In genomic region chr5:115246361-115246991, GRCh38 we compare ENCODE assay signal across 9 cellular contexts. TPM values are rescaled to one million over a fixed set of nuclear protein-coding genes. Genes with fewer than 3 reads are reported as not detected.
A peak's percentile ranks its signal among the peaks of the same experiment; 100 is the strongest.
DNase-seq lines count a peak whose midpoint lies in the region; ATAC-seq, FAIRE-seq and TF ChIP-seq lines count a peak whose summit lies in the region.
"Had no signal": no experiment of that assay in that cellular context is flagged by ENCODE, and none has a peak within 500 bp of the region (broad histone marks: within the 10 kb centered on the region; RNA-seq: fewer than 3 reads in every experiment).

No MANE protein-coding gene starts in this region.

- H3K4me3 Mint-ChIP-seq in mesothelial cell of epicardium = no peak overlapping the region

- FAIRE-seq in colon (lab: Jason Lieb, UNC) = peak; percentile 14

- H3K27me3 Mint-ChIP-seq in mesothelial cell of epicardium (ENCODE audit: low read depth) = no peaks in the 10 kb centered on the region

- no peaks in the 10 kb centered on the region for H3K9me3 ChIP-seq in BE2C

- H3K4me1 Mint-ChIP-seq in mesothelial cell of epicardium = peaks cover 4% of the 10 kb centered on the region

- H3K4me3 ChIP-seq in BE2C (ENCODE audit: low read depth, low read length) = no peak overlapping the region

- DNase-seq in BE2C = no peak
- DNase-seq in NCI-H82 treated with DMSO at 0.1 percent for 48 hours (lab: John Stamatoyannopoulos, UW; ENCODE audit: unreplicated experiment) = peak; percentile 8
- no peak for DNase-seq in mesothelial cell of epicardium (ENCODE audit: low spot score in 2 of 2, unreplicated experiment in 2 of 2)
- DNase-seq in activated naive CD4-positive, alpha-beta T cell treated with anti-CD3 and anti-CD28 coated beads, Interleukin-2, amount 50 U/mL, for 16 hours = no peak
- DNase-seq: left cardiac atrium had no signal

- H3K9me3 Mint-ChIP-seq in mesothelial cell of epicardium = no peaks in the 10 kb centered on the region

- H3K27ac Mint-ChIP-seq in mesothelial cell of epicardium = no peak overlapping the region

- peak; percentile 63 for ATAC-seq in GM18519 (IDR thresholded peaks at IDR 0.05; ENCODE audit: low FRiP score, unreplicated experiment)
- peak; percentile 61 for ATAC-seq in HG03159 (IDR thresholded peaks at IDR 0.05; ENCODE audit: unreplicated experiment)
- no peak for ATAC-seq in HG02973 (IDR thresholded peaks at IDR 0.05; ENCODE audit: unreplicated experiment)

- H3K27me3 ChIP-seq in BE2C = no peaks in the 10 kb centered on the region

- peaks cover 3% of the 10 kb centered on the region for H3K36me3 Mint-ChIP-seq in mesothelial cell of epicardium

- peak; percentile 74 for TF ChIP-seq CTCF in BE2C (IDR thresholded peaks at IDR 0.05; ENCODE audit: low read depth, low read length)
- TF ChIP-seq CTCF in mesothelial cell of epicardium (IDR thresholded peaks at IDR 0.05; ENCODE audit: unreplicated experiment) = peak; percentile 67

- H3K4me1 ChIP-seq in BE2C = peaks cover 4% of the 10 kb centered on the region; the same call in 1 of the 2 replicates

- peaks cover 3% of the 10 kb centered on the region; the same call in 1 of the 2 replicates for H3K36me3 ChIP-seq in BE2C

RNA-seq across cellular contexts. Expression of gene PGGT1B, which starts 16.2 kb away (rescaled TPM):
- polyA plus RNA-seq in BE2C (2012; ENCODE audit: insufficient read depth, insufficient read length, low read depth) = 24.5 TPM
- 40.3 to 41.6 TPM (median 40.9 TPM) in 3 replicates for total RNA-seq in mesothelial cell of epicardium

RNA-seq across cellular contexts. Expression of gene CCDC112, which starts 50.0 kb away (rescaled TPM):
- 4.0 TPM for polyA plus RNA-seq in BE2C (2012; ENCODE audit: insufficient read depth, insufficient read length, low read depth)
- total RNA-seq in mesothelial cell of epicardium = 8.8 to 9.6 TPM (median 9.1 TPM) in 3 replicates
